1 cellular context compared by ENCODE assay signal in the genomic region with DNA sequence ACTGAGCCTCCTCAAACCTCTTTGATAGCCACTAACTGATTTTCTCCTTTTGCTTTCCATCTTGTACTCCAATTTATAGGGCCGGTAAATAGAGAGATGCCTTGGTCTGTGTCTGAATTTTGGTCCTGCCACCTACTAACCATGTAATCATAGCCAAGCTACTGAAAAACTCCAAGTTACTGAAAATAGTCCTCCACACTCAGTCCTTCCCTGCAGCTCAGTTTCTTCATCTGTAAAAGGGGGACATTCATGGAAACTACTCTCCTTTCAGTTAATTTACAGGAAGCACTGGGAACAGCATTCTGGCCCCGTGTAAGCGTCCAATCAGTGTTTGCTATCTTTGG.
TF ChIP-seq lines count a peak whose summit lies in the region.

No MANE protein-coding gene starts in this region.

TF ChIP-seq in IMR-90, 13 proteins besides CTCF, POLR2A, EP300 and RAD21:
- TF ChIP-seq SMC3 (IDR thresholded peaks at IDR 0.05; ENCODE audit: low read depth, low read length) (no peak), FOS (IDR thresholded peaks at IDR 0.05; ENCODE audit: low read depth, low read length) (no peak), MAFK (IDR thresholded peaks at IDR 0.05; ENCODE audit: low read depth, low read length) (no peak), RFX5 (IDR thresholded peaks at IDR 0.05; ENCODE audit: low read depth, low read length) (no peak), RCOR1 (IDR thresholded peaks at IDR 0.05; ENCODE audit: insufficient replicate concordance, low read length) (no peak), CEBPB (IDR thresholded peaks at IDR 0.05; ENCODE audit: low read depth, low read length) (no peak)
